In genomic region chr3:29711255-29711771, GRCh38 we compare ENCODE assay signal across 25 cellular contexts.
A peak's percentile ranks its signal among the peaks of the same experiment; 100 is the strongest.
DNase-seq lines count a peak whose midpoint lies in the region; ATAC-seq and TF ChIP-seq lines count a peak whose summit lies in the region.
"Had no signal": no experiment of that assay in that cellular context is flagged by ENCODE, and none has a peak within 500 bp of the region (broad histone marks: within the 10 kb centered on the region; RNA-seq: fewer than 3 reads in every experiment).

No MANE protein-coding gene starts in this region.

- in situ Hi-C loops in gastrocnemius medialis (cut with MboI; ENCODE audit: low sequenced_read_pairs in 4 of 4) = no loop called here

- H3K27ac ChIP-seq in right atrium auricular region (peak overlapping the region; percentile 42 to 64), gastrocnemius medialis (peak overlapping the region; percentile 20 to 61 (median 56)), aorta (ENCODE audit: low read depth in 1 of 2, low read length in 2 of 2) (no peak overlapping the region)
- H3K27ac ChIP-seq: 22Rv1, neutrophil had no signal

- H3K27me3 ChIP-seq in right atrium auricular region = no peaks in the 10 kb centered on the region
- H3K27me3 ChIP-seq in gastrocnemius medialis = no peaks in the 10 kb centered on the region
- no peaks in the 10 kb centered on the region for H3K27me3 ChIP-seq in aorta (ENCODE audit: control insufficient read depth in 1 of 2, insufficient read depth in 2 of 2, low read length in 1 of 2)
- H3K27me3 ChIP-seq: MG63, neutrophil had no signal

- WGBS in aorta, 2 donors = 45 to 66% methylated on average over 3 of the region's 3 CpGs

- TF ChIP-seq POLR2A in gastrocnemius medialis (IDR thresholded peaks at IDR 0.05) = no peak

- DNase-seq in Right ventricle myocardium inferior (ENCODE audit: missing footprints) (no peak), cardiac septum (ENCODE audit: low spot score) (no peak), right atrium auricular region (ENCODE audit: low spot score) (no peak), gastrocnemius medialis (no peak), aorta (no peak)
- no peak for DNase-seq in activated CD4-positive, CD25-positive, alpha-beta regulatory T cell treated with anti-CD3 and anti-CD28 coated beads, Interleukin-2, amount 50 U/mL, for 72 hours
- DNase-seq: activated CD4-positive, alpha-beta T cell treated with anti-CD3 and anti-CD28 coated beads, Interleukin-2, amount 50 U/mL, for 48 hours; activated CD4-positive, CD25-positive, alpha-beta regulatory T cell; activated CD8-positive, alpha-beta memory T cell treated with anti-CD3 and anti-CD28 coated beads, Interleukin-2, amount 50 U/mL, for 4 hours; CD4-positive, CD25-positive, alpha-beta regulatory T cell; MG63; NCI-H1436; NCI-H510A; PC-3; SIG-M5; stimulated activated CD4-positive, alpha-beta T cell treated with anti-CD3 and anti-CD28 coated beads, Interleukin-4, amount 100 ng/mL, for 4 hours; stimulated activated naive CD4-positive, alpha-beta T cell; trophoblast cell had no signal

- H3K4me3 ChIP-seq in right atrium auricular region (no peak overlapping the region), gastrocnemius medialis (no peak overlapping the region), aorta (ENCODE audit: low read length in 2 of 2) (no peak overlapping the region)
- H3K4me3 ChIP-seq: K562, MG63 had no signal

- TF ChIP-seq CTCF in right atrium auricular region (IDR thresholded peaks at IDR 0.05) (no peak), gastrocnemius medialis (IDR thresholded peaks at IDR 0.05 in 4 of 5, conservative IDR thresholded peaks at IDR 0.05 in 1 of 5) (no peak)

- ATAC-seq in Right ventricle myocardium inferior (peak; percentile 80), gastrocnemius medialis (peak; percentile 68 to 79), aorta (ENCODE audit: low FRiP score) (peak; percentile 67), HG03460 (IDR thresholded peaks at IDR 0.05; ENCODE audit: unreplicated experiment) (no peak), GM21825 (IDR thresholded peaks at IDR 0.05; ENCODE audit: unreplicated experiment) (no peak)
- ATAC-seq: activated naive CD4-positive, alpha-beta T cell treated with anti-CD3 and anti-CD28 coated beads, Interleukin-2, amount 50 U/mL, for 72 hours; activated T-helper 17 cell treated with anti-CD3 and anti-CD28 coated beads, Interleukin-2, amount 50 U/mL, for 72 hours; K562; PC-3 had no signal

- H3K36me3 ChIP-seq in right atrium auricular region (no peaks in the 10 kb centered on the region), gastrocnemius medialis (no peaks in the 10 kb centered on the region), aorta (ENCODE audit: control insufficient read depth in 1 of 2, insufficient read depth in 2 of 2, low read length in 1 of 2) (no peaks in the 10 kb centered on the region)
- H3K36me3 ChIP-seq: MG63, neutrophil had no signal

- intact Hi-C loops in Right ventricle myocardium inferior (cut with DNase I) (no loop called here), cardiac septum (cut with DNase I) (loop anchor here (10.0 kb wide), 1 partner anchor 797 kb away; no protein-coding TSS in a partner anchor), gastrocnemius medialis (cut with DNase I; ENCODE audit: low total_unique reads) (no loop called here), aorta (cut with DNase I) (no loop called here)

- H3K9me3 ChIP-seq in right atrium auricular region = no peaks in the 10 kb centered on the region
- H3K9me3 ChIP-seq in gastrocnemius medialis = no peaks in the 10 kb centered on the region
- H3K9me3 ChIP-seq in aorta (ENCODE audit: control insufficient read depth, low read length) = no peaks in the 10 kb centered on the region
- H3K9me3 ChIP-seq: MG63, neutrophil had no signal

- peaks cover 0 to 26% of the 10 kb centered on the region in 2 donors for H3K4me1 ChIP-seq in right atrium auricular region
- peaks cover 11 to 16% of the 10 kb centered on the region in 2 donors for H3K4me1 ChIP-seq in gastrocnemius medialis
- peaks cover 0 to 2% of the 10 kb centered on the region in 2 donors for H3K4me1 ChIP-seq in aorta (ENCODE audit: control insufficient read depth in 1 of 2, insufficient read depth in 2 of 2, low read length in 2 of 2)

Comparison
In these comparisons a context has a peak if more than half of its experiments do, and no peak if none do; other contexts are left out.
1. ATAC-seq: peak in Right ventricle myocardium inferior (single experiment), gastrocnemius medialis (2 of 2) and aorta (single experiment); none in HG03460 (single experiment) and GM21825 (single experiment).
2. H3K27ac ChIP-seq: peak in right atrium auricular region (2 of 2) and gastrocnemius medialis (4 of 4); none in aorta (0 of 2).